ENCODE assay signal across 13 cellular contexts in the genomic region with DNA sequence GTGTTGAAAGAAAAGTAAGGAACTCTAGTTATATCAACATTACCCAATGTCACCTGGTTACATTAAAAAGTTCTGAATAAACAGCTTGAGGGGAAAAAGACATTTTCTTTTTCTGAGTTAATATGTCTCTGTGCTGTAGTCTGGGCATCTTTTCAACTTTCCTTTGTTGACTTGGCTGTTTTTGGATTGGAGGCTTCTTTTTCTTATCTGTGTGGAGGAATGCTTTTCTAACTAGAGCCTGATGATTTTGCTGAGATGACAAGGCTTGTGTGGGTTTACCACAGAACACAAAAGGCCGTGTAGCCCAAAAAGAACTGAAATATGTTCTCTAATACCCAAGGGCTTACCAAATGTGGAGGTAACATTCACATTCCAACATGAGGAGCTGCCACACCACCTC.
DNase-seq lines count a peak whose midpoint lies in the region; ATAC-seq and TF ChIP-seq lines count a peak whose summit lies in the region.
"Had no signal": no experiment of that assay in that cellular context is flagged by ENCODE, and none has a peak within 500 bp of the region (broad histone marks: within the 10 kb centered on the region; RNA-seq: fewer than 3 reads in every experiment).

No MANE protein-coding gene starts in this region.

- H3K9ac ChIP-seq in trophoblast cell (ENCODE audit: low read length) = no peak overlapping the region
- H3K9ac ChIP-seq: neural progenitor cell had no signal

- WGBS in trophoblast cell (ENCODE audit: extremely low coverage, insufficient coverage, insufficient read length) = no CpG with 5 or more reads among the region's 1 CpG

- H3K27ac ChIP-seq in C4-2B (peak overlapping the region; percentile 48), epithelial cell of prostate (peak overlapping the region; percentile 19), trophoblast cell (ENCODE audit: low read depth, low read length) (no peak overlapping the region)
- H3K27ac ChIP-seq: neural progenitor cell had no signal

- H2BK5ac ChIP-seq in trophoblast cell (ENCODE audit: low read depth, low read length, poor library complexity) = no peak overlapping the region

- H3K9me3 ChIP-seq in trophoblast cell (ENCODE audit: insufficient read depth, low read depth, low read length) = no peaks in the 10 kb centered on the region

- no peak overlapping the region for H4K8ac ChIP-seq in trophoblast cell (ENCODE audit: low read depth, low read length)

- H2AK5ac ChIP-seq in trophoblast cell (ENCODE audit: low read length) = peak overlapping the region; percentile 71

- no peak for TF ChIP-seq CTCF in C4-2B (conservative IDR thresholded peaks at IDR 0.05)

- peaks cover 5% of the 10 kb centered on the region for H3K79me1 ChIP-seq in trophoblast cell (ENCODE audit: low read length)

- no peak overlapping the region for H2AFZ ChIP-seq in trophoblast cell (ENCODE audit: insufficient read depth, low read length, poor library complexity)
- H2AFZ ChIP-seq: neural progenitor cell had no signal

- H4K91ac ChIP-seq in trophoblast cell (ENCODE audit: low read depth, low read length) = peak overlapping the region; percentile 51

- no peak overlapping the region for H3K4ac ChIP-seq in trophoblast cell (ENCODE audit: low read depth, low read length)

- H3K4me1 ChIP-seq in trophoblast cell (ENCODE audit: control insufficient read depth in 1 of 2, insufficient read depth in 2 of 2, low read length in 2 of 2) = peaks cover 2 to 8% of the 10 kb centered on the region in 2 experiments
- H3K4me1 ChIP-seq: neural progenitor cell had no signal

- no peak overlapping the region for H3K4me3 ChIP-seq in trophoblast cell (ENCODE audit: low read depth, low read length)
- H3K4me3 ChIP-seq: neural progenitor cell, skin epidermis had no signal

- H2BK12ac ChIP-seq in trophoblast cell (ENCODE audit: low read length) = peak overlapping the region; percentile 23

- no peaks in the 10 kb centered on the region for H3K79me2 ChIP-seq in trophoblast cell (ENCODE audit: control insufficient read depth, insufficient read depth, low read length, poor library complexity)

- peak overlapping the region; percentile 74 for H3K18ac ChIP-seq in trophoblast cell (ENCODE audit: low read length)

- H3K36me3 ChIP-seq in trophoblast cell (ENCODE audit: control insufficient read depth in 1 of 2, insufficient read depth in 2 of 2, low read length in 2 of 2) = peaks cover 0 to 2% of the 10 kb centered on the region in 2 experiments
- H3K36me3 ChIP-seq: neural progenitor cell had no signal

- H2BK120ac ChIP-seq in trophoblast cell (ENCODE audit: insufficient read depth, low read length, poor library complexity) = no peak overlapping the region

- peak overlapping the region; percentile 39 for H3K14ac ChIP-seq in trophoblast cell (ENCODE audit: low read length)

- ATAC-seq in GM21381 (IDR thresholded peaks at IDR 0.05; ENCODE audit: unreplicated experiment) = no peak
- ATAC-seq: stimulated activated naive B cell treated with anti-CD40 and anti-IgM and Interleukin-4, amounts not matched to agents 10 μg/mL and 1 μg/mL and 100 μg/mL, for 72 hours had no signal

- no peak overlapping the region for H3K23ac ChIP-seq in trophoblast cell (ENCODE audit: low read length)

- no peaks in the 10 kb centered on the region for H3K27me3 ChIP-seq in trophoblast cell (ENCODE audit: insufficient read depth, low read length)
- H3K27me3 ChIP-seq: neural progenitor cell had no signal

- H4K12ac ChIP-seq in trophoblast cell (ENCODE audit: low read depth, low read length) = no peak overlapping the region

- H3K4me2 ChIP-seq in trophoblast cell (ENCODE audit: low read length) = no peak overlapping the region
- H3K4me2 ChIP-seq: neural progenitor cell had no signal

- DNase-seq in RPMI8226 (peak; percentile 32), epithelial cell of prostate (ENCODE audit: low read depth, low spot score) (no peak), trophoblast cell (no peak)
- DNase-seq in stimulated activated CD8-positive, alpha-beta memory T cell treated with anti-CD3 and anti-CD28 coated beads, Interleukin-4, amount 100 ng/mL, for 48 hours = no peak
- no peak for DNase-seq in stimulated activated CD4-positive, alpha-beta T cell treated with anti-CD3 and anti-CD28 coated beads, Interleukin-2, amount 100 ng/mL, for 48 hours
- DNase-seq: activated CD4-positive, alpha-beta memory T cell treated with anti-CD3 and anti-CD28 coated beads, Interleukin-2, amount 10 ng/mL, durations not matched to agents 7 days and 5 days; CD4-positive, alpha-beta T cell; NCI-H1092 treated with DMSO at 0.1 percent for 48 hours; stimulated activated naive B cell treated with anti-CD40 and anti-IgM and Interleukin-4, amounts not matched to agents 10 μg/mL and 1 μg/mL and 100 μg/mL, for 72 hours had no signal
